ENCODE assay signal across 8 cellular contexts in the genomic region with DNA sequence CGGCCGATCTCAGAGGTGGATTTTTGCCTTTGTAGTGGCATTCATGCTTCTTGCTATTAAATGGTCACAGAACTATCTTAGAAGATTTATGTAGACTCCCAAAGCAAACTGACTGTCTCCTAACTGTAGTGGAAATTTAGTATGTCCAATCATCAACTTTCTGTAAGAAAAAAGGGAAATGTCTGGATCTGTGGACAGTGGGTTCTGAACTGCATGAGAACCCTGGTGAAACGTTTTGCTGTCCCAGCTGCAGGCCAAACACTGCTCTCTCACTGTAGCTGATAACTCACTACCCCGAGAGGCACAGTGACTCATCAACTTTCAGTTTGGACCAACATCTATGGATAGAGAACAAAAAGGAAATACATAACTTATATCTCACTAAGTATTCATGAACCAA.
A peak's percentile ranks its signal among the peaks of the same experiment; 100 is the strongest.
DNase-seq lines count a peak whose midpoint lies in the region; ATAC-seq, FAIRE-seq and TF ChIP-seq lines count a peak whose summit lies in the region.

No MANE protein-coding gene starts in this region.

- peak overlapping the region; percentile 23 for H3K9ac ChIP-seq in HUES6 (ENCODE audit: low read length)
- H3K9ac ChIP-seq in K562 (ENCODE audit: insufficient read depth in 1 of 2, low read depth in 2 of 2, low read length in 2 of 2), result peak overlapping the region; percentile 1 to 79; a peak in 2 of 4 replicates

- no peak for TF ChIP-seq CTCF in Calu3 (IDR thresholded peaks at IDR 0.05; ENCODE audit: unreplicated experiment)
- TF ChIP-seq CTCF in K562 (IDR thresholded peaks at IDR 0.05 in 2 of 3, conservative IDR thresholded peaks at IDR 0.05 in 1 of 3; ENCODE audit: insufficient read depth in 2 of 3, low read depth in 1 of 3, low read length in 3 of 3), result no peak
- no peak for TF ChIP-seq CTCF in tibial nerve (IDR thresholded peaks at IDR 0.05)
- TF ChIP-seq CTCF in endothelial cell (IDR thresholded peaks at IDR 0.05; ENCODE audit: unreplicated experiment), result no peak

- H3K27ac Mint-ChIP-seq in Calu3 (ENCODE audit: unreplicated experiment) (peak overlapping the region; percentile 93), endothelial cell (ENCODE audit: unreplicated experiment) (no peak overlapping the region)

- DNase-seq in Calu3 (peak; percentile 56), K562 (ENCODE audit: extremely low read depth in 1 of 4, low spot score in 3 of 4) (peak; percentile 57 to 92 (median 72)), kidney glomerular epithelial cell (lab: John Stamatoyannopoulos, UW) (peak; percentile 28), tibial nerve (ENCODE audit: low spot score in 2 of 2) (peak; percentile 46 to 61), endothelial cell (ENCODE audit: low spot score) (no peak)
- DNase-seq in stimulated activated naive CD4-positive, alpha-beta T cell (lab: John Stamatoyannopoulos, UW), result no peak

- H3K9me3 ChIP-seq in HUES6 (ENCODE audit: control insufficient read depth, insufficient read depth, low read depth, low read length) (no peaks in the 10 kb centered on the region), K562 (replicated peaks; ENCODE audit: control insufficient read depth, insufficient read depth, low read depth, low read length) (no peaks in the 10 kb centered on the region), tibial nerve (no peaks in the 10 kb centered on the region)

- H3K9me3 Mint-ChIP-seq in Calu3 (ENCODE audit: low read depth, unreplicated experiment) (no peaks in the 10 kb centered on the region), endothelial cell (ENCODE audit: unreplicated experiment) (no peaks in the 10 kb centered on the region)

- H3K36me3 ChIP-seq in HUES6 (ENCODE audit: control insufficient read depth, insufficient read depth, low read length), result no peaks in the 10 kb centered on the region
- H3K36me3 ChIP-seq in K562 (ENCODE audit: control insufficient read depth, insufficient read depth, low read length), result no peaks in the 10 kb centered on the region
- peaks cover 0 to 5% (median 0%) of the 10 kb centered on the region in 3 donors for H3K36me3 ChIP-seq in tibial nerve

- no peak for TF ChIP-seq RAD21 in K562 (CRISPR knock-in tag; conservative IDR thresholded peaks at IDR 0.05 in 1 of 2, IDR thresholded peaks at IDR 0.05 in 1 of 2)

- no peaks in the 10 kb centered on the region for H3K79me2 ChIP-seq in K562 (ENCODE audit: control insufficient read depth, insufficient read depth, low read length)

- POLR2A ChIA-PET in K562 (lab: Yijun Ruan, JAX), result interaction anchor here (0.5 to 1.9 kb wide), 6 partner anchors 10 to 1420 kb away, joined by 3 to 6 read pairs (median 4); no protein-coding TSS in a partner anchor

- intact Hi-C loops in Calu3 (cut with micrococcal nuclease; ENCODE audit: unreplicated experiment) (loop anchor here (2.0 to 10.0 kb wide), 4 partner anchors 32 to 638 kb away; no protein-coding TSS in a partner anchor), K562 (cut with micrococcal nuclease) (loop anchor here (10.0 kb wide), 2 partner anchors 316 to 386 kb away; a partner anchor contains a TSS)

- H3K27ac ChIP-seq in HUES6 (ENCODE audit: low read depth, low read length) (peak overlapping the region; percentile 48; the same call in 1 of the 2 replicates), K562 (ENCODE audit: extremely low read depth, low read depth, low read length) (peak overlapping the region; percentile 93), tibial nerve (peak overlapping the region; percentile 32 to 87 (median 71))

- H3K9me1 ChIP-seq in K562 (ENCODE audit: control insufficient read depth, insufficient read depth, low read length), result no peaks in the 10 kb centered on the region

- no peaks in the 10 kb centered on the region for H3K27me3 Mint-ChIP-seq in Calu3 (ENCODE audit: unreplicated experiment)
- no peaks in the 10 kb centered on the region for H3K27me3 Mint-ChIP-seq in endothelial cell (ENCODE audit: unreplicated experiment)

- TF ChIP-seq POLR2A in K562 (conservative IDR thresholded peaks at IDR 0.05) (peak; percentile 78), tibial nerve (IDR thresholded peaks at IDR 0.05) (no peak)

- H3K4me3 Mint-ChIP-seq in Calu3 (ENCODE audit: low read depth, unreplicated experiment) (peak overlapping the region; percentile 58), endothelial cell (ENCODE audit: unreplicated experiment) (no peak overlapping the region)

- peaks cover 16% of the 10 kb centered on the region for H3K4me1 ChIP-seq in HUES6 (ENCODE audit: control insufficient read depth, insufficient read depth, low read length)
- H3K4me1 ChIP-seq in K562 (replicated peaks in 1 of 2; ENCODE audit: control insufficient read depth in 2 of 2, insufficient read depth in 2 of 2, low read length in 2 of 2), result peaks cover 18 to 39% of the 10 kb centered on the region in 2 experiments
- peaks cover 0 to 43% (median 19%) of the 10 kb centered on the region in 4 donors for H3K4me1 ChIP-seq in tibial nerve

- H3K27me3 ChIP-seq in HUES6 (ENCODE audit: control insufficient read depth, insufficient read depth, low read length) (no peaks in the 10 kb centered on the region), K562 (ENCODE audit: control insufficient read depth in 2 of 2, insufficient read depth in 2 of 2, low read length in 2 of 2) (no peaks in the 10 kb centered on the region), tibial nerve (no peaks in the 10 kb centered on the region)

- no peaks in the 10 kb centered on the region for H4K20me1 ChIP-seq in K562 (replicated peaks; ENCODE audit: control insufficient read depth, insufficient read depth, low read length)

- peak; percentile 83 for ATAC-seq in GM21515 (IDR thresholded peaks at IDR 0.05; ENCODE audit: unreplicated experiment)
- ATAC-seq in K562, result peak; percentile 91

- H3K4me2 ChIP-seq in K562 (ENCODE audit: insufficient read depth, low read length), result peak overlapping the region; percentile 83

- H3K4me1 Mint-ChIP-seq in Calu3 (ENCODE audit: low read depth, unreplicated experiment), result peaks cover 72% of the 10 kb centered on the region
- peaks cover 13% of the 10 kb centered on the region for H3K4me1 Mint-ChIP-seq in endothelial cell (ENCODE audit: unreplicated experiment)

- peaks cover 16% of the 10 kb centered on the region for H3K36me3 Mint-ChIP-seq in Calu3 (ENCODE audit: insufficient read depth, unreplicated experiment)
- peaks cover 5% of the 10 kb centered on the region for H3K36me3 Mint-ChIP-seq in endothelial cell (ENCODE audit: low read depth, unreplicated experiment)

- FAIRE-seq in K562 (lab: Jason Lieb, UNC), result peak; percentile 95

- TF ChIP-seq EP300 in K562 (IDR thresholded peaks at IDR 0.05; ENCODE audit: low read length), result peak; percentile 61; the same call in 1 of the 2 replicates
- peak in 1 of 2 donors; percentile 44 for TF ChIP-seq EP300 in tibial nerve (IDR thresholded peaks at IDR 0.05)

- CTCF ChIA-PET in Calu3 (lab: Charles Lee) (interaction anchor here (1.2 kb wide), 2 partner anchors 25 to 33 kb away, joined by 4 read pairs; no protein-coding TSS in a partner anchor), K562 (lab: Yijun Ruan, JAX; ENCODE audit: low intra/inter-chr PET ratio) (no interaction called here)

- in situ Hi-C loops in K562 (cut with MboI), result no loop called here

- 3% methylated on average over 4 of the region's 4 CpGs for WGBS in K562 (ENCODE audit: insufficient coverage, low coverage, missing lambda C conversion rate)
- 29 to 37% methylated on average over 4 of the region's 4 CpGs for WGBS in tibial nerve, 2 donors

- H3K4me3 ChIP-seq in HUES6 (ENCODE audit: low read depth, low read length) (no peak overlapping the region), K562 (peak overlapping the region; percentile 1; the same call in 1 of the 2 replicates), tibial nerve (peak overlapping the region in 3 of 4 donors; percentile 2 to 26 (median 4))

- no TSS peak for BruUV-seq in Calu3 (replicated peaks; lab: Mats Ljungman, UMichigan)
- TSS peak; percentile 71 for BruUV-seq in K562 (replicated peaks; lab: Mats Ljungman, UMichigan)

- H2AFZ ChIP-seq in K562 (ENCODE audit: low read depth, low read length), result peak overlapping the region; percentile 98

TF ChIP-seq in K562, 482 proteins besides CTCF, POLR2A, EP300 and RAD21 (continues in another document):
- TF ChIP-seq, protein P1, sequence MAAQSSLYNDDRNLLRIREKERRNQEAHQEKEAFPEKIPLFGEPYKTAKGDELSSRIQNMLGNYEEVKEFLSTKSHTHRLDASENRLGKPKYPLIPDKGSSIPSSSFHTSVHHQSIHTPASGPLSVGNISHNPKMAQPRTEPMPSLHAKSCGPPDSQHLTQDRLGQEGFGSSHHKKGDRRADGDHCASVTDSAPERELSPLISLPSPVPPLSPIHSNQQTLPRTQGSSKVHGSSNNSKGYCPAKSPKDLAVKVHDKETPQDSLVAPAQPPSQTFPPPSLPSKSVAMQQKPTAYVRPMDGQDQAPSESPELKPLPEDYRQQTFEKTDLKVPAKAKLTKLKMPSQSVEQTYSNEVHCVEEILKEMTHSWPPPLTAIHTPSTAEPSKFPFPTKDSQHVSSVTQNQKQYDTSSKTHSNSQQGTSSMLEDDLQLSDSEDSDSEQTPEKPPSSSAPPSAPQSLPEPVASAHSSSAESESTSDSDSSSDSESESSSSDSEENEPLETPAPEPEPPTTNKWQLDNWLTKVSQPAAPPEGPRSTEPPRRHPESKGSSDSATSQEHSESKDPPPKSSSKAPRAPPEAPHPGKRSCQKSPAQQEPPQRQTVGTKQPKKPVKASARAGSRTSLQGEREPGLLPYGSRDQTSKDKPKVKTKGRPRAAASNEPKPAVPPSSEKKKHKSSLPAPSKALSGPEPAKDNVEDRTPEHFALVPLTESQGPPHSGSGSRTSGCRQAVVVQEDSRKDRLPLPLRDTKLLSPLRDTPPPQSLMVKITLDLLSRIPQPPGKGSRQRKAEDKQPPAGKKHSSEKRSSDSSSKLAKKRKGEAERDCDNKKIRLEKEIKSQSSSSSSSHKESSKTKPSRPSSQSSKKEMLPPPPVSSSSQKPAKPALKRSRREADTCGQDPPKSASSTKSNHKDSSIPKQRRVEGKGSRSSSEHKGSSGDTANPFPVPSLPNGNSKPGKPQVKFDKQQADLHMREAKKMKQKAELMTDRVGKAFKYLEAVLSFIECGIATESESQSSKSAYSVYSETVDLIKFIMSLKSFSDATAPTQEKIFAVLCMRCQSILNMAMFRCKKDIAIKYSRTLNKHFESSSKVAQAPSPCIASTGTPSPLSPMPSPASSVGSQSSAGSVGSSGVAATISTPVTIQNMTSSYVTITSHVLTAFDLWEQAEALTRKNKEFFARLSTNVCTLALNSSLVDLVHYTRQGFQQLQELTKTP (IDR thresholded peaks at IDR 0.05; ENCODE audit: low read depth in 1 of 2, partially characterized antibody in 2 of 2), result peak in 1 of 2 experiments; percentile 52
- TF ChIP-seq, protein P2, sequence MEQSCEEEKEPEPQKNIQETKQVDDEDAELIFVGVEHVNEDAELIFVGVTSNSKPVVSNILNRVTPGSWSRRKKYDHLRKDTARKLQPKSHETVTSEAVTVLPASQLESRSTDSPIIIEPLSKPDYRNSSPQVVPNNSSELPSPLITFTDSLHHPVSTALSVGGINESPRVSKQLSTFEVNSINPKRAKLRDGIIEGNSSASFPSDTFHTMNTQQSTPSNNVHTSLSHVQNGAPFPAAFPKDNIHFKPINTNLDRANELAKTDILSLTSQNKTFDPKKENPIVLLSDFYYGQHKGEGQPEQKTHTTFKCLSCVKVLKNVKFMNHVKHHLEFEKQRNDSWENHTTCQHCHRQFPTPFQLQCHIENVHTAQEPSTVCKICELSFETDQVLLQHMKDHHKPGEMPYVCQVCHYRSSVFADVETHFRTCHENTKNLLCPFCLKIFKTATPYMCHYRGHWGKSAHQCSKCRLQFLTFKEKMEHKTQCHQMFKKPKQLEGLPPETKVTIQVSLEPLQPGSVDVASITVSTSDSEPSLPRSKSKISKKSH (CRISPR knock-in tag; IDR thresholded peaks at IDR 0.05), result no peak

Comparison
In these comparisons a context has a peak if more than half of its experiments do, and no peak if none do; other contexts are left out.
1. DNase-seq: peak in Calu3 (single experiment), K562 (4 of 4), kidney glomerular epithelial cell (single experiment) and tibial nerve (2 of 2); none in stimulated activated naive CD4-positive, alpha-beta T cell (0 of 6) and endothelial cell (single experiment).
2. Peak in every context shown above with its lines, with median percentiles within 50 percentile points of each other: H3K27ac ChIP-seq.